Comparison of ENCODE assay signal across 17 cellular contexts in genomic region chr1:59202455-59202854, GRCh38.
A peak's percentile ranks its signal among the peaks of the same experiment; 100 is the strongest.
DNase-seq lines count a peak whose midpoint lies in the region; ATAC-seq and TF ChIP-seq lines count a peak whose summit lies in the region.
"Had no signal": no experiment of that assay in that cellular context is flagged by ENCODE, and none has a peak within 500 bp of the region (broad histone marks: within the 10 kb centered on the region; RNA-seq: fewer than 3 reads in every experiment).

No MANE protein-coding gene starts in this region.

- no peaks in the 10 kb centered on the region for H3K36me3 ChIP-seq in ascending aorta
- no peaks in the 10 kb centered on the region for H3K36me3 ChIP-seq in thoracic aorta
- H3K36me3 ChIP-seq in MM.1S (replicated peaks; ENCODE audit: insufficient read depth, low read length) = no peaks in the 10 kb centered on the region

- H3K4me2 ChIP-seq in MM.1S (ENCODE audit: low read depth, low read length) = no peak overlapping the region

- TF ChIP-seq CTCF in ascending aorta (IDR thresholded peaks at IDR 0.05) = no peak
- no peak for TF ChIP-seq CTCF in thoracic aorta (IDR thresholded peaks at IDR 0.05)
- TF ChIP-seq CTCF in MM.1S (IDR thresholded peaks at IDR 0.05; ENCODE audit: low read length) = no peak

- H3F3A ChIP-seq in MM.1S (ENCODE audit: insufficient read depth, low read length) = no peaks in the 10 kb centered on the region

- peaks cover 9% of the 10 kb centered on the region for H3K9me3 Mint-ChIP-seq in activated T-cell treated with anti-CD3 and anti-CD28 coated beads, Interleukin-2, amount 50 U/mL, for 4 hours

- H3K9ac ChIP-seq in MM.1S (ENCODE audit: low read length) = no peak overlapping the region

- no peaks in the 10 kb centered on the region for H3K36me3 Mint-ChIP-seq in activated T-cell treated with anti-CD3 and anti-CD28 coated beads, Interleukin-2, amount 50 U/mL, for 4 hours (ENCODE audit: insufficient read depth)
- H3K36me3 Mint-ChIP-seq: CD4-positive, alpha-beta memory T cell had no signal

- no peak overlapping the region for H2AFZ ChIP-seq in MM.1S (ENCODE audit: low read length)

- no peaks in the 10 kb centered on the region for H4K20me1 ChIP-seq in MM.1S (ENCODE audit: insufficient read depth, low read length)

- ATAC-seq in Right ventricle myocardium inferior = peak; percentile 37
- no peak for ATAC-seq in thoracic aorta (ENCODE audit: insufficient number of reproducible peaks, low FRiP score, low read depth)
- ATAC-seq in activated T-cell treated with anti-CD3 and anti-CD28 coated beads, Interleukin-2, amount 50 U/mL, for 4 hours = no peak

- in situ Hi-C loops in ACHN (cut with HindIII; ENCODE audit: low pct_ligation_motif_present, low pct_unique_long_range_greater_than_20kb, low sequenced_read_pairs) = no loop called here

- H3K9me2 ChIP-seq in MM.1S (replicated peaks; ENCODE audit: insufficient read depth, low read length) = no peaks in the 10 kb centered on the region

- H3K27me3 Mint-ChIP-seq in activated T-cell treated with anti-CD3 and anti-CD28 coated beads, Interleukin-2, amount 50 U/mL, for 4 hours (ENCODE audit: low read depth) = peaks cover 13% of the 10 kb centered on the region

- no peaks in the 10 kb centered on the region for H3K4me1 Mint-ChIP-seq in activated T-cell treated with anti-CD3 and anti-CD28 coated beads, Interleukin-2, amount 50 U/mL, for 4 hours (ENCODE audit: low read depth)

- H3K4me1 ChIP-seq in ascending aorta (peaks cover 5 to 26% of the 10 kb centered on the region in 2 donors), thoracic aorta (ENCODE audit: control insufficient read depth in 1 of 2, low read depth in 2 of 2) (peaks cover 22 to 61% of the 10 kb centered on the region in 2 donors), MM.1S (ENCODE audit: low read length) (no peaks in the 10 kb centered on the region)

- H3K9me3 ChIP-seq in ascending aorta = peaks cover 0 to 9% of the 10 kb centered on the region in 2 donors
- peaks cover 4% of the 10 kb centered on the region for H3K9me3 ChIP-seq in thoracic aorta
- no peaks in the 10 kb centered on the region for H3K9me3 ChIP-seq in MM.1S (replicated peaks; ENCODE audit: insufficient read depth, low read length)

- intact Hi-C loops in Right ventricle myocardium inferior (cut with DNase I) = loop anchor here (10.0 kb wide), 1 partner anchor 92 kb away; the partner anchor contains the start of gene FGGY
- intact Hi-C loops in cardiac septum (cut with DNase I) = no loop called here
- intact Hi-C loops in ascending aorta (cut with DNase I) = no loop called here

- H3K79me2 ChIP-seq in MM.1S (ENCODE audit: low read length) = no peaks in the 10 kb centered on the region

- no peak for DNase-seq in Right ventricle myocardium inferior (ENCODE audit: missing footprints)
- DNase-seq in cardiac septum (ENCODE audit: low spot score) = no peak
- DNase-seq in ascending aorta (ENCODE audit: low spot score in 2 of 2) = no peak
- no peak for DNase-seq in thoracic aorta (ENCODE audit: low spot score)
- DNase-seq in ACHN = no peak
- DNase-seq in MM.1S = no peak
- no peak for DNase-seq in activated T-cell treated with anti-CD3 and anti-CD28 coated beads, Interleukin-2, amount 50 U/mL, for 4 hours
- DNase-seq: AML-193; C1 segment of cervical spinal cord; Calu3; CD4-positive, alpha-beta memory T cell; COR-L47; DMS53; DND-41; H7; HCEC 1CT had no signal

- H3K27me3 ChIP-seq in ascending aorta (no peaks in the 10 kb centered on the region), thoracic aorta (replicated peaks; ENCODE audit: insufficient read depth) (no peaks in the 10 kb centered on the region), MM.1S (replicated peaks; ENCODE audit: insufficient read depth, low read length) (no peaks in the 10 kb centered on the region)

- H3K4me3 ChIP-seq in ascending aorta (no peak overlapping the region), thoracic aorta (no peak overlapping the region), MM.1S (ENCODE audit: low read length) (no peak overlapping the region)

- peak overlapping the region; percentile 77 to 82 for H3K27ac ChIP-seq in ascending aorta
- peak overlapping the region; percentile 78 to 91 for H3K27ac ChIP-seq in thoracic aorta
- H3K27ac ChIP-seq in MM.1S (ENCODE audit: low read length) = no peak overlapping the region
- H3K27ac ChIP-seq: 22Rv1 had no signal

- no peak overlapping the region for H3K4me3 Mint-ChIP-seq in activated T-cell treated with anti-CD3 and anti-CD28 coated beads, Interleukin-2, amount 50 U/mL, for 4 hours
- H3K4me3 Mint-ChIP-seq: CD4-positive, alpha-beta memory T cell had no signal
